In the genomic region with DNA sequence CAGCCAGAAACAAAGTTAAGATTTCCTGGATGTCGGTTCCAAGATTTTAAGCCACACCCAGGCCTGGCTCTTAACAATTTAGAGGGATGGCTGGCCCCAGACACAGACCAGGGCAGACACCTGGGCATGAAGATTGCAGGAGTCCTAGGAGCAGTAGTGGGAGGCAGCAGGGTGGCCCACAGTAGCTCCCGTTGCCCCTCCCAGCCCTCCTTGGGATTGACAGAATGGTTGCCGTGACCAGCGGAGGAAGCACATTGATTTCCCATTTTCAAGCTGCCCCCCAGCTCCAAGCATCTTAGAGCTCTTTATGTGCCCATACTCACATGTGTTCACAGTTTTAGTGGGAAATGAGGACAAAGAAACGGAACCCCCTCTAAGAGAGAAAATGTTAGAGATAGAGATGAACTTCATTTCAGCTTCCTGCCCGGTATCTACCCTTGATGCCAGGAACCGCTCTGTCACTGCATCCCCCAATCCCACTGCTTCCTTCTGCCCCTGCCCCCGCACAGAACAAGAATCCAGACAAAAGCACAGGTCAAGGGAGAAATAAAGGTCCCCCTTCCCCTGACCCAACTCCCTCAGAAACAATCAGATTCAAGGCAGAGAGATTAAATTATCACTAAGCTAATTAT, we compare ENCODE assay signal across 12 cellular contexts.
DNase-seq lines count a peak whose midpoint lies in the region; ATAC-seq and TF ChIP-seq lines count a peak whose summit lies in the region.
"Had no signal": no experiment of that assay in that cellular context is flagged by ENCODE, and none has a peak within 500 bp of the region (broad histone marks: within the 10 kb centered on the region; RNA-seq: fewer than 3 reads in every experiment).

No MANE protein-coding gene starts in this region.

- peak overlapping the region; percentile 51 for H2AFZ ChIP-seq in neuronal stem cell (ENCODE audit: low read length)

- no peak overlapping the region for H3K23ac ChIP-seq in neuronal stem cell (ENCODE audit: low read depth, low read length, poor library complexity)

- peak overlapping the region; percentile 40 for H3K4me2 ChIP-seq in neuronal stem cell (ENCODE audit: insufficient read depth, low read length, poor library complexity, severe bottlenecking)

- no peak overlapping the region for H2BK120ac ChIP-seq in neuronal stem cell (ENCODE audit: low read depth, low read length)

- H3K4ac ChIP-seq in neuronal stem cell (ENCODE audit: low read length): no peak overlapping the region

- no peak overlapping the region for H4K91ac ChIP-seq in neuronal stem cell (ENCODE audit: low read depth, low read length, poor library complexity)

- no peak overlapping the region for H3K4me3 ChIP-seq in HEK293 (ENCODE audit: low read depth, low read length)
- peak overlapping the region; percentile 22 for H3K4me3 ChIP-seq in iPS-18a (ENCODE audit: low read length)
- H3K4me3 ChIP-seq in neuronal stem cell (ENCODE audit: low read length in 2 of 2): no peak overlapping the region
- H3K4me3 ChIP-seq: SJSA1 had no signal

- H2BK12ac ChIP-seq in neuronal stem cell (ENCODE audit: low read length): no peak overlapping the region

- H3K9me3 ChIP-seq in HEK293 (ENCODE audit: control insufficient read depth, insufficient read depth, low read depth, low read length) (no peaks in the 10 kb centered on the region), iPS-18a (ENCODE audit: control insufficient read depth, low read depth, low read length) (no peaks in the 10 kb centered on the region), neuronal stem cell (replicated peaks in 1 of 2; ENCODE audit: control insufficient read depth in 2 of 2, insufficient read depth in 1 of 2, low read depth in 1 of 2, low read length in 2 of 2) (no peaks in the 10 kb centered on the region)
- H3K9me3 ChIP-seq: SJSA1 had no signal

- CTCF ChIA-PET in HEK293 (lab: Yijun Ruan, JAX): interaction anchor here (0.6 to 1.2 kb wide), 3 partner anchors 22 to 105 kb away, joined by 3 to 5 read pairs (median 4); no protein-coding TSS in a partner anchor

- no peaks in the 10 kb centered on the region for H3K36me3 ChIP-seq in HEK293 (ENCODE audit: control insufficient read depth in 2 of 2, insufficient read depth in 1 of 2, low read length in 2 of 2)
- no peaks in the 10 kb centered on the region for H3K36me3 ChIP-seq in iPS-18a (ENCODE audit: control insufficient read depth, low read depth, low read length)
- no peaks in the 10 kb centered on the region for H3K36me3 ChIP-seq in neuronal stem cell (replicated peaks in 1 of 2; ENCODE audit: control insufficient read depth in 2 of 2, insufficient read depth in 2 of 2, low read length in 2 of 2)
- H3K36me3 ChIP-seq: SJSA1 had no signal

- no peak for TF ChIP-seq CTCF in HEK293 (tag by site-specific recombination; IDR thresholded peaks at IDR 0.05)

- H3K14ac ChIP-seq in neuronal stem cell (ENCODE audit: low read length): no peak overlapping the region

- H2BK15ac ChIP-seq in neuronal stem cell (ENCODE audit: low read length): no peak overlapping the region

- H2BK5ac ChIP-seq in neuronal stem cell (ENCODE audit: low read length): no peak overlapping the region

- peak; percentile 15; the same call in 2 of the 3 replicates for ATAC-seq in SK-N-SH treated with all-trans-retinoic acid at 6 μM for 48 hours

- H3K9ac ChIP-seq in iPS-18a (ENCODE audit: low read length): no peak overlapping the region
- H3K9ac ChIP-seq in neuronal stem cell (ENCODE audit: low read depth, low read length, poor library complexity): no peak overlapping the region

- H2AK5ac ChIP-seq in neuronal stem cell (ENCODE audit: low read depth, low read length): no peak overlapping the region

- POLR2A ChIA-PET in HEK293 (lab: Yijun Ruan, JAX): no interaction called here

- DNase-seq in neuronal stem cell (ENCODE audit: low spot score) (no peak), NCI-H774 (lab: John Stamatoyannopoulos, UW) (no peak), SKM-1 treated with dmso at 0.1 percent for 144 hours (lab: John Stamatoyannopoulos, UW; ENCODE audit: unreplicated experiment) (no peak)
- no peak for DNase-seq in effector CD4-positive, alpha-beta T cell
- DNase-seq: GOT3, IMR-90, NCI-H187 treated with DMSO at 0.1 percent for 48 hours had no signal

- H3K27me3 ChIP-seq in iPS-18a (ENCODE audit: control insufficient read depth, insufficient read depth, low read length) (peaks cover 5% of the 10 kb centered on the region), neuronal stem cell (ENCODE audit: control insufficient read depth in 3 of 3, insufficient read depth in 3 of 3, low read depth in 1 of 3, low read length in 3 of 3) (peaks cover 0 to 14% (median 0%) of the 10 kb centered on the region in 3 experiments)

- no peaks in the 10 kb centered on the region for H3K79me1 ChIP-seq in neuronal stem cell (ENCODE audit: low read depth, low read length)

- H3K4me1 ChIP-seq in HEK293 (ENCODE audit: control insufficient read depth, insufficient read depth, low read length): peaks cover 37% of the 10 kb centered on the region
- H3K4me1 ChIP-seq in iPS-18a (ENCODE audit: control insufficient read depth, low read depth, low read length): peaks cover 20% of the 10 kb centered on the region
- peaks cover 11 to 17% of the 10 kb centered on the region in 2 donors for H3K4me1 ChIP-seq in neuronal stem cell (ENCODE audit: control insufficient read depth in 2 of 2, insufficient read depth in 1 of 2, low read depth in 1 of 2, low read length in 2 of 2)
- H3K4me1 ChIP-seq: SJSA1 had no signal

- H3K18ac ChIP-seq in neuronal stem cell (ENCODE audit: low read length): peak overlapping the region; percentile 32

- WGBS in neuronal stem cell (ENCODE audit: extremely low coverage in 2 of 2, insufficient read length in 2 of 2, insufficient replicate concordance in 1 of 2), 2 donors: no CpG with 5 or more reads among the region's 8 CpGs

- H4K8ac ChIP-seq in neuronal stem cell (ENCODE audit: low read depth, low read length): no peak overlapping the region

- H3K27ac ChIP-seq in HEK293 (ENCODE audit: extremely low read depth, low read depth, low read length) (no peak overlapping the region), iPS-18a (ENCODE audit: low read length) (no peak overlapping the region), neuronal stem cell (replicated peaks; ENCODE audit: low read length) (no peak overlapping the region)
- H3K27ac ChIP-seq: RWPE1, SJSA1 had no signal

TF ChIP-seq in HEK293, 187 proteins besides CTCF, POLR2A, EP300 and RAD21 (continues in another document):
- no peak for TF ChIP-seq ZNF843 (tag by site-specific recombination; IDR thresholded peaks at IDR 0.05)
- TF ChIP-seq OSR2 (tag by site-specific recombination; IDR thresholded peaks at IDR 0.05): 0 out of 2 replicates have a peak, but pooled peaks have one; percentile 20
- TF ChIP-seq ZNF37A (tag by site-specific recombination; IDR thresholded peaks at IDR 0.05): no peak
- TF ChIP-seq GFI1B (tag by site-specific recombination; IDR thresholded peaks at IDR 0.05): no peak
- TF ChIP-seq ZNF416 (tag by site-specific recombination; IDR thresholded peaks at IDR 0.05): no peak

TF ChIP-seq in SK-N-SH treated with all-trans-retinoic acid at 6 μM for 48 hours, 23 proteins besides CTCF, POLR2A, EP300 and RAD21 (continues in another document):
- TF ChIP-seq CSDC2 (CRISPR knock-in tag; IDR thresholded peaks at IDR 0.05): no peak
- TF ChIP-seq, protein P1, sequence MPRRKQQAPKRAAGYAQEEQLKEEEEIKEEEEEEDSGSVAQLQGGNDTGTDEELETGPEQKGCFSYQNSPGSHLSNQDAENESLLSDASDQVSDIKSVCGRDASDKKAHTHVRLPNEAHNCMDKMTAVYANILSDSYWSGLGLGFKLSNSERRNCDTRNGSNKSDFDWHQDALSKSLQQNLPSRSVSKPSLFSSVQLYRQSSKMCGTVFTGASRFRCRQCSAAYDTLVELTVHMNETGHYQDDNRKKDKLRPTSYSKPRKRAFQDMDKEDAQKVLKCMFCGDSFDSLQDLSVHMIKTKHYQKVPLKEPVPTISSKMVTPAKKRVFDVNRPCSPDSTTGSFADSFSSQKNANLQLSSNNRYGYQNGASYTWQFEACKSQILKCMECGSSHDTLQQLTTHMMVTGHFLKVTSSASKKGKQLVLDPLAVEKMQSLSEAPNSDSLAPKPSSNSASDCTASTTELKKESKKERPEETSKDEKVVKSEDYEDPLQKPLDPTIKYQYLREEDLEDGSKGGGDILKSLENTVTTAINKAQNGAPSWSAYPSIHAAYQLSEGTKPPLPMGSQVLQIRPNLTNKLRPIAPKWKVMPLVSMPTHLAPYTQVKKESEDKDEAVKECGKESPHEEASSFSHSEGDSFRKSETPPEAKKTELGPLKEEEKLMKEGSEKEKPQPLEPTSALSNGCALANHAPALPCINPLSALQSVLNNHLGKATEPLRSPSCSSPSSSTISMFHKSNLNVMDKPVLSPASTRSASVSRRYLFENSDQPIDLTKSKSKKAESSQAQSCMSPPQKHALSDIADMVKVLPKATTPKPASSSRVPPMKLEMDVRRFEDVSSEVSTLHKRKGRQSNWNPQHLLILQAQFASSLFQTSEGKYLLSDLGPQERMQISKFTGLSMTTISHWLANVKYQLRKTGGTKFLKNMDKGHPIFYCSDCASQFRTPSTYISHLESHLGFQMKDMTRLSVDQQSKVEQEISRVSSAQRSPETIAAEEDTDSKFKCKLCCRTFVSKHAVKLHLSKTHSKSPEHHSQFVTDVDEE (CRISPR knock-in tag; IDR thresholded peaks at IDR 0.05): no peak
- TF ChIP-seq ZFP30 (CRISPR knock-in tag; IDR thresholded peaks at IDR 0.05): no peak
- TF ChIP-seq BACH2 (CRISPR knock-in tag; IDR thresholded peaks at IDR 0.05; ENCODE audit: borderline replicate concordance): no peak
- TF ChIP-seq ESRRG (CRISPR knock-in tag; IDR thresholded peaks at IDR 0.05): no peak
- no peak for TF ChIP-seq ZNF70 (CRISPR knock-in tag; IDR thresholded peaks at IDR 0.05)
- TF ChIP-seq, protein P2, sequence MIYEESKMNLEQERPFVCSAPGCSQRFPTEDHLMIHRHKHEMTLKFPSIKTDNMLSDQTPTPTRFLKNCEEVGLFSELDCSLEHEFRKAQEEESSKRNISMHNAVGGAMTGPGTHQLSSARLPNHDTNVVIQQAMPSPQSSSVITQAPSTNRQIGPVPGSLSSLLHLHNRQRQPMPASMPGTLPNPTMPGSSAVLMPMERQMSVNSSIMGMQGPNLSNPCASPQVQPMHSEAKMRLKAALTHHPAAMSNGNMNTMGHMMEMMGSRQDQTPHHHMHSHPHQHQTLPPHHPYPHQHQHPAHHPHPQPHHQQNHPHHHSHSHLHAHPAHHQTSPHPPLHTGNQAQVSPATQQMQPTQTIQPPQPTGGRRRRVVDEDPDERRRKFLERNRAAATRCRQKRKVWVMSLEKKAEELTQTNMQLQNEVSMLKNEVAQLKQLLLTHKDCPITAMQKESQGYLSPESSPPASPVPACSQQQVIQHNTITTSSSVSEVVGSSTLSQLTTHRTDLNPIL (CRISPR knock-in tag; IDR thresholded peaks at IDR 0.05; ENCODE audit: low read depth): no peak
- TF ChIP-seq ZNF565 (CRISPR knock-in tag; conservative IDR thresholded peaks at IDR 0.05; ENCODE audit: low read depth): no peak
- no peak for TF ChIP-seq ZNF8 (CRISPR knock-in tag; IDR thresholded peaks at IDR 0.05)
- no peak for TF ChIP-seq TOX (CRISPR knock-in tag; IDR thresholded peaks at IDR 0.05; ENCODE audit: borderline replicate concordance)
- TF ChIP-seq PPARA (CRISPR knock-in tag; IDR thresholded peaks at IDR 0.05; ENCODE audit: borderline replicate concordance): no peak
